In genomic region chr4:76147454-76148141, GRCh38 we compare ENCODE assay signal across 8 cellular contexts. TPM values are rescaled to one million over a fixed set of nuclear protein-coding genes. Genes with fewer than 3 reads are reported as not detected.
DNase-seq lines count a peak whose midpoint lies in the region; ATAC-seq lines count a peak whose summit lies in the region.

No MANE protein-coding gene starts in this region.

- peak; percentile 31 for ATAC-seq in HG02840 (IDR thresholded peaks at IDR 0.05; ENCODE audit: low FRiP score, unreplicated experiment)

- peak overlapping the region; percentile 92 to 99 (median 95) for H3K27ac Mint-ChIP-seq in immature natural killer cell

- no peaks in the 10 kb centered on the region for H3K9me3 Mint-ChIP-seq in immature natural killer cell

- H3K36me3 Mint-ChIP-seq in immature natural killer cell, result peaks cover 0 to 4% (median 4%) of the 10 kb centered on the region in 3 donors

- in situ Hi-C loops in T47D (cut with HindIII; ENCODE audit: low pct_unique_long_range_greater_than_20kb, low sequenced_read_pairs), result no loop called here

- H3K4me3 Mint-ChIP-seq in immature natural killer cell, result peak overlapping the region; percentile 95 to 99 (median 97)

- DNase-seq in DMS53 (lab: John Stamatoyannopoulos, UW) (peak; percentile 80), DMS53 treated with DMSO at 0.1 percent for 48 hours (lab: John Stamatoyannopoulos, UW; ENCODE audit: unreplicated experiment) (no peak), NCI-H146 treated with DMSO at 0.1 percent for 48 hours (lab: John Stamatoyannopoulos, UW; ENCODE audit: unreplicated experiment) (peak; percentile 76), T-helper 22 cell (ENCODE audit: low read depth) (peak; percentile 6), T47D (ENCODE audit: low read depth in 1 of 2, low spot score in 1 of 2) (peak; percentile 47 to 80), immature natural killer cell (peak in 2 of 3 donors; percentile 0 to 38)
- peak; percentile 21 for DNase-seq in stimulated activated CD4-positive, alpha-beta T cell treated with anti-CD3 and anti-CD28 coated beads, Interleukin-12 subunit alpha, Interleukin-12 subunit beta, amount 100 ng/mL, for 4 hours

- H3K4me1 Mint-ChIP-seq in immature natural killer cell, result peaks cover 37 to 54% of the 10 kb centered on the region in 2 donors

- H3K27me3 Mint-ChIP-seq in immature natural killer cell (ENCODE audit: low read depth in 3 of 3), result peaks cover 0 to 3% (median 0%) of the 10 kb centered on the region in 3 donors

RNA-seq across cellular contexts. Expression of gene NUP54, which starts 0.6 kb away (rescaled TPM):
- 10 to 100 TPM; 33.0 to 39.2 (median 33.8) TPM for polyA plus RNA-seq in immature natural killer cell
